In the genomic region with DNA sequence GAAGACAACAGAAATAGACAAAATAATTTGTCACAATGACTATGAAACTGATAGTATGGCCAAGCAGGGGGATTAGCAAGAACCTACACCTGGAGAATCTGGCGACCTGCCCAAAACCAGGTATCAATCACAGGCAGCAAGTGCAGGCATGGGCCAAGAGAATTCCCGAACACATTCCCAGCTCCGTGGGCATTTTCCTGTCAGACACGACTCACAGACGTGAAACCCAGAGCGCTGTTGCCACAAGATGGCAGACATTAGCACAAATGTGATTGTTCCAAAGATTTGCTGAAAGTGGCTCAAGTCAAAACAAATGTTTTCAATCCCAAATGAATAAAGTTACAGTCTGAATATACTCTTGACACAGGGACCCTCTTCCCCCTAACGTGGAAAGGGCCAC, we compare ENCODE assay signal across 13 cellular contexts. TPM values are rescaled to one million over a fixed set of nuclear protein-coding genes. Genes with fewer than 3 reads are reported as not detected.
DNase-seq lines count a peak whose midpoint lies in the region; ATAC-seq, FAIRE-seq and TF ChIP-seq lines count a peak whose summit lies in the region.
"Had no signal": no experiment of that assay in that cellular context is flagged by ENCODE, and none has a peak within 500 bp of the region (broad histone marks: within the 10 kb centered on the region; RNA-seq: fewer than 3 reads in every experiment).

No MANE protein-coding gene starts in this region.

- no peak for ATAC-seq in effector memory CD8-positive, alpha-beta T cell (replicated peaks)
- ATAC-seq in HG03045 (IDR thresholded peaks at IDR 0.05; ENCODE audit: unreplicated experiment), result no peak
- ATAC-seq: activated naive CD8-positive, alpha-beta T cell treated with anti-CD3 and anti-CD28 coated beads, Interleukin-2, amount 50 U/mL, for 24 hours had no signal

- no peak overlapping the region for H3K4me3 ChIP-seq in bronchial epithelial cell (ENCODE audit: low read depth, low read length)
- H3K4me3 ChIP-seq: SJCRH30, spleen had no signal

- H3K27me3 Mint-ChIP-seq in effector memory CD8-positive, alpha-beta T cell, result no peaks in the 10 kb centered on the region
- H3K27me3 Mint-ChIP-seq: activated naive CD8-positive, alpha-beta T cell treated with anti-CD3 and anti-CD28 coated beads, Interleukin-2, amount 50 U/mL, for 24 hours; memory B cell had no signal

- peak; percentile 52 for TF ChIP-seq CTCF in bronchial epithelial cell (IDR thresholded peaks at IDR 0.05; ENCODE audit: insufficient read depth, low read length, severe bottlenecking)

- FAIRE-seq in bronchial epithelial cell (lab: Jason Lieb, UNC), result no peak

- DNase-seq in COLO668 (lab: John Stamatoyannopoulos, UW; ENCODE audit: unreplicated experiment), result peak; percentile 49
- peak; percentile 15 for DNase-seq in M059J (ENCODE audit: low read depth)
- peak; percentile 75 for DNase-seq in bronchial epithelial cell (ENCODE audit: low read depth)
- DNase-seq in lung microvascular endothelial cell (ENCODE audit: low read depth in 2 of 2), result peak; percentile 48 to 53
- no peak for DNase-seq in hepatic stellate cell (ENCODE audit: low spot score)
- DNase-seq in OCI-M1 (lab: John Stamatoyannopoulos, UW), result no peak
- DNase-seq in effector memory CD8-positive, alpha-beta T cell, result no peak
- DNase-seq: activated CD4-positive, alpha-beta T cell treated with anti-CD3 and anti-CD28 coated beads, Interleukin-2, amount 50 U/mL, for 48 hours; activated naive CD8-positive, alpha-beta T cell treated with anti-CD3 and anti-CD28 coated beads, Interleukin-2, amount 50 U/mL, for 24 hours; spleen had no signal

- no peaks in the 10 kb centered on the region for H3K27me3 ChIP-seq in bronchial epithelial cell (ENCODE audit: control insufficient read depth, insufficient read depth, low read length)
- H3K27me3 ChIP-seq: SJCRH30, spleen had no signal

- no peak overlapping the region for H3K27ac Mint-ChIP-seq in effector memory CD8-positive, alpha-beta T cell
- H3K27ac Mint-ChIP-seq: activated naive CD8-positive, alpha-beta T cell treated with anti-CD3 and anti-CD28 coated beads, Interleukin-2, amount 50 U/mL, for 24 hours; memory B cell had no signal

- peaks cover 8% of the 10 kb centered on the region for H3K36me3 Mint-ChIP-seq in effector memory CD8-positive, alpha-beta T cell (ENCODE audit: insufficient read depth)

- H3K36me3 ChIP-seq in bronchial epithelial cell (ENCODE audit: control insufficient read depth, insufficient read depth, low read length), result peaks cover 6% of the 10 kb centered on the region

- peaks cover 3% of the 10 kb centered on the region in 2 donors for H3K4me1 Mint-ChIP-seq in effector memory CD8-positive, alpha-beta T cell (ENCODE audit: low read depth in 2 of 2)
- H3K4me1 Mint-ChIP-seq: activated naive CD8-positive, alpha-beta T cell treated with anti-CD3 and anti-CD28 coated beads, Interleukin-2, amount 50 U/mL, for 24 hours; memory B cell had no signal

- no peaks in the 10 kb centered on the region for H3K9me3 Mint-ChIP-seq in effector memory CD8-positive, alpha-beta T cell
- H3K9me3 Mint-ChIP-seq: activated naive CD8-positive, alpha-beta T cell treated with anti-CD3 and anti-CD28 coated beads, Interleukin-2, amount 50 U/mL, for 24 hours; memory B cell had no signal

- H3K4me3 Mint-ChIP-seq in effector memory CD8-positive, alpha-beta T cell, result no peak overlapping the region
- H3K4me3 Mint-ChIP-seq: activated naive CD8-positive, alpha-beta T cell treated with anti-CD3 and anti-CD28 coated beads, Interleukin-2, amount 50 U/mL, for 24 hours; memory B cell had no signal

RNA-seq across cellular contexts. Expression of a gene that starts 36.8 kb away (rescaled TPM):
- total RNA-seq in M059J (2014; rRNA removed; shearing (Covaris generic)), result 18.9 and 22.9 TPM in 2 replicates
- 26.3 and 32.1 TPM in 2 replicates for total RNA-seq in bronchial epithelial cell
- 12.3 and 12.4 TPM in 2 replicates for total RNA-seq in lung microvascular endothelial cell

Comparison
In these comparisons a context has a peak if more than half of its experiments do, and no peak if none do; other contexts are left out.
1. DNase-seq: peak in COLO668 (single experiment), M059J (single experiment), bronchial epithelial cell (single experiment) and lung microvascular endothelial cell (2 of 2); none in hepatic stellate cell (single experiment), OCI-M1 (single experiment) and effector memory CD8-positive, alpha-beta T cell (0 of 3).